ENCODE assay signal across 1 cellular context in genomic region chr20:290081-290831, GRCh38.
TF ChIP-seq lines count a peak whose summit lies in the region.

TSS of gene C20orf96 (minus strand) at chr20:290750. CDS start at chr20:290610, 140 bp downstream.

TF ChIP-seq in GM12878, 131 proteins besides CTCF, POLR2A, EP300 and RAD21 (continued from another document and continues in another):
- 0 out of 2 replicates have a peak, but pooled peaks have one; percentile 42 for TF ChIP-seq BRCA1 (IDR thresholded peaks at IDR 0.05; ENCODE audit: low read depth, low read length)
- no peak for TF ChIP-seq USF2 (IDR thresholded peaks at IDR 0.05; ENCODE audit: borderline replicate concordance, low read depth, low read length)
- peak; percentile 64 for TF ChIP-seq HCFC1 (IDR thresholded peaks at IDR 0.05; ENCODE audit: low read length)
- no peak for TF ChIP-seq ATF3 (IDR thresholded peaks at IDR 0.05; ENCODE audit: borderline replicate concordance, extremely low read depth, low read depth, low read length)
- TF ChIP-seq HDGF (IDR thresholded peaks at IDR 0.05) = 0 out of 2 replicates have a peak, but pooled peaks have one; percentile 43
- no peak for TF ChIP-seq SUPT20H (IDR thresholded peaks at IDR 0.05; ENCODE audit: borderline replicate concordance, control insufficient read depth, low read depth, low read length)
- peak; percentile 15; the same call in 1 of the 2 replicates for TF ChIP-seq RELB (IDR thresholded peaks at IDR 0.05; ENCODE audit: low read depth)
- TF ChIP-seq ZBTB40 (IDR thresholded peaks at IDR 0.05; ENCODE audit: borderline replicate concordance) = peak; percentile 53; the same call in 1 of the 2 replicates
- no peak for TF ChIP-seq NR2C2 (IDR thresholded peaks at IDR 0.05; ENCODE audit: borderline replicate concordance, control insufficient read depth, insufficient read length, low read depth)
- no peak for TF ChIP-seq RCOR1 (conservative IDR thresholded peaks at IDR 0.05; ENCODE audit: low read depth, low read length)
- peak; percentile 97 for TF ChIP-seq SIN3A (IDR thresholded peaks at IDR 0.05; ENCODE audit: low read depth, low read length)
- no peak for TF ChIP-seq RUNX3 (IDR thresholded peaks at IDR 0.05; ENCODE audit: low read length)
- TF ChIP-seq ZSCAN29 (IDR thresholded peaks at IDR 0.05) = no peak
- no peak for TF ChIP-seq ELK1 (IDR thresholded peaks at IDR 0.05; ENCODE audit: low read depth, low read length)
- TF ChIP-seq SKIL (IDR thresholded peaks at IDR 0.05; ENCODE audit: low read depth, poor library complexity, severe bottlenecking) = no peak
- no peak for TF ChIP-seq BCL3 (IDR thresholded peaks at IDR 0.05; ENCODE audit: borderline replicate concordance, insufficient read depth, low read depth, low read length, poor library complexity, severe bottlenecking)
- TF ChIP-seq PAX5 (IDR thresholded peaks at IDR 0.05; ENCODE audit: borderline replicate concordance, low read depth, low read length) = no peak
- TF ChIP-seq IRF3 (IDR thresholded peaks at IDR 0.05) = no peak
- TF ChIP-seq TCF7 (IDR thresholded peaks at IDR 0.05; ENCODE audit: borderline replicate concordance) = no peak
- no peak for TF ChIP-seq ZZZ3 (IDR thresholded peaks at IDR 0.05; ENCODE audit: control insufficient read depth, insufficient read length, low read depth)
- no peak for TF ChIP-seq CREM (IDR thresholded peaks at IDR 0.05; ENCODE audit: low read depth)
- peak; percentile 62; the same call in 1 of the 2 replicates for TF ChIP-seq MAX (IDR thresholded peaks at IDR 0.05; ENCODE audit: low read depth, low read length)
- no peak for TF ChIP-seq SMAD1 (IDR thresholded peaks at IDR 0.05; ENCODE audit: low read depth, partially characterized antibody)
- 0 out of 2 replicates have a peak, but pooled peaks have one; percentile 27 for TF ChIP-seq EED (IDR thresholded peaks at IDR 0.05; ENCODE audit: low read depth)
- TF ChIP-seq SRF (IDR thresholded peaks at IDR 0.05; ENCODE audit: low read depth in 2 of 2, low read length in 2 of 2) = no peak
- TF ChIP-seq SMC3 (IDR thresholded peaks at IDR 0.05; ENCODE audit: borderline replicate concordance, low read length) = no peak
- no peak for TF ChIP-seq SMARCA5 (IDR thresholded peaks at IDR 0.05)
- TF ChIP-seq BCLAF1 (IDR thresholded peaks at IDR 0.05) = no peak
- no peak for TF ChIP-seq ZNF622 (IDR thresholded peaks at IDR 0.05)
- TF ChIP-seq POU2F2 (IDR thresholded peaks at IDR 0.05; ENCODE audit: borderline replicate concordance, low read depth, low read length) = no peak
- TF ChIP-seq TCF12 (IDR thresholded peaks at IDR 0.05; ENCODE audit: low read depth, low read length) = no peak
- TF ChIP-seq CBFB (IDR thresholded peaks at IDR 0.05; ENCODE audit: low read depth) = no peak
- no peak for TF ChIP-seq MLLT1 (IDR thresholded peaks at IDR 0.05)
- no peak for TF ChIP-seq ZBED1 (IDR thresholded peaks at IDR 0.05; ENCODE audit: borderline replicate concordance)
- TF ChIP-seq SP1 (IDR thresholded peaks at IDR 0.05; ENCODE audit: low read depth, low read length) = no peak
- TF ChIP-seq MTA2 (IDR thresholded peaks at IDR 0.05; ENCODE audit: low read depth) = no peak
- TF ChIP-seq NR2F1 (conservative IDR thresholded peaks at IDR 0.05) = no peak
- TF ChIP-seq E4F1 (IDR thresholded peaks at IDR 0.05; ENCODE audit: borderline replicate concordance, partially characterized antibody) = peak; percentile 12
- no peak for TF ChIP-seq SPI1 (IDR thresholded peaks at IDR 0.05; ENCODE audit: borderline replicate concordance, insufficient read depth, low read depth, low read length)
- no peak for TF ChIP-seq CHD4 (IDR thresholded peaks at IDR 0.05)
